ENCODE assay signal across 20 cellular contexts in the genomic region with DNA sequence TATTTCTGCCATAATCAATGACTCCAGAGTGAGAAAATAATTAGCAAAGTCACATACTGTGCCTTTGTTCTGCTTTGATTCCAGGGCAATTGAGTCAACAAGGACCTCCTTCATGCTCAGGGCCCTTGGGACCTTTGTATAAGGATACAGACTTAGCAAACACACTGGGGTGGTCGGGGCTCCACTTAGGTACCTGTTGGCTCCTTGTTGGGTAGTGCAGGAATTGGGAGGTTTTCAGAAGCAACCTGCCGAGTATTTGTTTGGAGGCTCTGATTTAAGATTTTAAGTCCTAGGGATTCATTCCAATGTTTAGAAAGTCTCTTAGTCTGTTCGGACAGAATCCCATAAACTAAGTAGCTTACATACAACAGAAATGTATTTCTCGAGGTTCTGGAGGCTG. TPM values are rescaled to one million over a fixed set of nuclear protein-coding genes. Genes with fewer than 3 reads are reported as not detected.
DNase-seq lines count a peak whose midpoint lies in the region; ATAC-seq, FAIRE-seq and TF ChIP-seq lines count a peak whose summit lies in the region.
"Had no signal": no experiment of that assay in that cellular context is flagged by ENCODE, and none has a peak within 500 bp of the region (broad histone marks: within the 10 kb centered on the region; RNA-seq: fewer than 3 reads in every experiment).

No MANE protein-coding gene starts in this region.

- H3F3A ChIP-seq in neural cell (ENCODE audit: insufficient read depth, low read length, poor library complexity, severe bottlenecking), result no peaks in the 10 kb centered on the region

- H2AFZ ChIP-seq in K562 (ENCODE audit: low read depth, low read length) (no peak overlapping the region), neural cell (ENCODE audit: low read depth, low read length) (no peak overlapping the region)

- ATAC-seq in activated T-cell treated with anti-CD3 and anti-CD28 coated beads, Interleukin-2, amount 50 U/mL, for 4 hours, result no peak
- no peak for ATAC-seq in K562
- no peak for ATAC-seq in upper lobe of right lung
- ATAC-seq in stimulated activated naive CD8-positive, alpha-beta T cell treated with anti-CD3 and anti-CD28 coated beads, Interleukin-15, Interleukin-2, amounts not matched to agents 100 U/mL and 50 U/mL, for 24 hours, result no peak
- ATAC-seq: activated CD4-positive, CD25-positive, alpha-beta regulatory T cell treated with anti-CD3 and anti-CD28 coated beads, Interleukin-2, amount 50 U/mL, for 24 hours; T-cell had no signal

- H3K36me3 ChIP-seq in K562 (ENCODE audit: control insufficient read depth, insufficient read depth, low read length) (peaks cover 3% of the 10 kb centered on the region; the same call in 1 of the 3 replicates), neural cell (ENCODE audit: insufficient read depth, low read length) (no peaks in the 10 kb centered on the region), upper lobe of right lung (peaks cover 12% of the 10 kb centered on the region), kidney (ENCODE audit: control insufficient read depth in 1 of 2, insufficient read depth in 2 of 2, low read length in 2 of 2) (peaks cover 3 to 5% of the 10 kb centered on the region in 2 donors)

- intact Hi-C loops in K562 (cut with micrococcal nuclease) (loop anchor here (1.0 to 10.0 kb wide), 5 partner anchors 136 to 859 kb away; no protein-coding TSS in a partner anchor), upper lobe of right lung (cut with DNase I) (no loop called here), kidney (cut with DNase I) (no loop called here)

- in situ Hi-C loops in K562 (cut with MboI), result no loop called here

- H3K9me3 ChIP-seq in K562 (replicated peaks; ENCODE audit: control insufficient read depth, insufficient read depth, low read depth, low read length) (no peaks in the 10 kb centered on the region), neural cell (ENCODE audit: low read length) (no peaks in the 10 kb centered on the region), upper lobe of right lung (no peaks in the 10 kb centered on the region), kidney (ENCODE audit: control insufficient read depth in 1 of 2, low read length in 2 of 2) (no peaks in the 10 kb centered on the region)
- H3K9me3 ChIP-seq: A549, heart right ventricle, upper lobe of left lung had no signal

- H3K9me3 Mint-ChIP-seq in activated T-cell treated with anti-CD3 and anti-CD28 coated beads, Interleukin-2, amount 50 U/mL, for 24 hours, result no peaks in the 10 kb centered on the region
- no peaks in the 10 kb centered on the region for H3K9me3 Mint-ChIP-seq in activated T-cell treated with anti-CD3 and anti-CD28 coated beads, Interleukin-2, amount 50 U/mL, for 4 hours
- H3K9me3 Mint-ChIP-seq: CD4-positive, alpha-beta memory T cell; T-cell had no signal

- no TSS peak for BruUV-seq in K562 (replicated peaks; lab: Mats Ljungman, UMichigan)

- H3K9ac ChIP-seq in K562 (ENCODE audit: insufficient read depth in 1 of 2, low read depth in 2 of 2, low read length in 2 of 2) (no peak overlapping the region; a peak in 1 of 4 replicates), neural cell (ENCODE audit: low read length) (no peak overlapping the region), kidney (ENCODE audit: low read length in 2 of 2) (peak overlapping the region in 1 of 2 donors; percentile 14)

- TF ChIP-seq RAD21 in K562 (CRISPR knock-in tag; conservative IDR thresholded peaks at IDR 0.05 in 1 of 2, IDR thresholded peaks at IDR 0.05 in 1 of 2) (no peak), neural cell (conservative IDR thresholded peaks at IDR 0.05) (no peak)

- peak overlapping the region; percentile 19 for H3K4me3 Mint-ChIP-seq in activated T-cell treated with anti-CD3 and anti-CD28 coated beads, Interleukin-2, amount 50 U/mL, for 24 hours
- no peak overlapping the region for H3K4me3 Mint-ChIP-seq in activated T-cell treated with anti-CD3 and anti-CD28 coated beads, Interleukin-2, amount 50 U/mL, for 4 hours

- no peak overlapping the region for H3K4me3 ChIP-seq in K562
- H3K4me3 ChIP-seq in neural cell (ENCODE audit: low read length), result peak overlapping the region; percentile 9
- H3K4me3 ChIP-seq in upper lobe of right lung, result no peak overlapping the region
- H3K4me3 ChIP-seq in kidney (ENCODE audit: low read length in 2 of 2), result no peak overlapping the region
- H3K4me3 ChIP-seq: A549, heart right ventricle, upper lobe of left lung had no signal

- FAIRE-seq in K562 (lab: Jason Lieb, UNC), result no peak
- no peak for FAIRE-seq in kidney (lab: Jason Lieb, UNC)
- FAIRE-seq: A549 had no signal

- H3K4me1 Mint-ChIP-seq in activated T-cell treated with anti-CD3 and anti-CD28 coated beads, Interleukin-2, amount 50 U/mL, for 24 hours (ENCODE audit: low read depth), result peaks cover 32% of the 10 kb centered on the region
- H3K4me1 Mint-ChIP-seq in activated T-cell treated with anti-CD3 and anti-CD28 coated beads, Interleukin-2, amount 50 U/mL, for 4 hours (ENCODE audit: low read depth), result peaks cover 33% of the 10 kb centered on the region

- 65% methylated on average over 4 of the region's 4 CpGs for WGBS in K562 (ENCODE audit: insufficient coverage, low coverage, missing lambda C conversion rate)

- TF ChIP-seq POLR2A in K562 (conservative IDR thresholded peaks at IDR 0.05), result no peak

- H3K27ac ChIP-seq in K562 (ENCODE audit: extremely low read depth, low read depth, low read length) (no peak overlapping the region), neural cell (ENCODE audit: low read length) (no peak overlapping the region), upper lobe of right lung (no peak overlapping the region), kidney (ENCODE audit: low read depth in 2 of 2, low read length in 2 of 2) (no peak overlapping the region)
- H3K27ac ChIP-seq: A549, brain microvascular endothelial cell, RWPE1, upper lobe of left lung had no signal

- CTCF ChIA-PET in K562 (lab: Yijun Ruan, JAX; ENCODE audit: low intra/inter-chr PET ratio), result no interaction called here

- DNase-seq in activated T-cell treated with anti-CD3 and anti-CD28 coated beads, Interleukin-2, amount 50 U/mL, for 24 hours, result no peak
- no peak for DNase-seq in activated T-cell treated with anti-CD3 and anti-CD28 coated beads, Interleukin-2, amount 50 U/mL, for 4 hours
- DNase-seq in K562 (ENCODE audit: extremely low read depth in 1 of 4, low spot score in 3 of 4) (no peak), upper lobe of right lung (peak; percentile 6), kidney (no peak), NCI-H748 treated with DMSO at 0.1 percent for 48 hours (lab: John Stamatoyannopoulos, UW) (no peak)
- no peak for DNase-seq in stimulated activated naive CD8-positive, alpha-beta T cell treated with anti-CD3 and anti-CD28 coated beads, Interleukin-15, Interleukin-2, amounts not matched to agents 100 U/mL and 50 U/mL, for 24 hours
- DNase-seq: activated naive CD4-positive, alpha-beta T cell treated with anti-CD3 and anti-CD28 coated beads, Interleukin-2, amount 50 U/mL, for 16 hours; CD4-positive, alpha-beta memory T cell; NCI-H1092; NCI-H774; stimulated activated CD4-positive, alpha-beta T cell treated with anti-CD3 and anti-CD28 coated beads, Interleukin-4, amount 100 ng/mL, for 4 hours; T-cell had no signal

- H3K27me3 ChIP-seq in K562 (ENCODE audit: control insufficient read depth in 2 of 2, insufficient read depth in 2 of 2, low read length in 2 of 2) (no peaks in the 10 kb centered on the region), neural cell (ENCODE audit: insufficient read depth, low read depth, low read length) (peaks cover 13% of the 10 kb centered on the region), upper lobe of right lung (no peaks in the 10 kb centered on the region)
- H3K27me3 ChIP-seq: brain microvascular endothelial cell, heart right ventricle, upper lobe of left lung had no signal

- H4K20me1 ChIP-seq in K562 (replicated peaks; ENCODE audit: control insufficient read depth, insufficient read depth, low read length), result no peaks in the 10 kb centered on the region
- H4K20me1 ChIP-seq in neural cell (ENCODE audit: insufficient read depth), result no peaks in the 10 kb centered on the region

- TF ChIP-seq CTCF in K562 (IDR thresholded peaks at IDR 0.05 in 2 of 3, conservative IDR thresholded peaks at IDR 0.05 in 1 of 3; ENCODE audit: insufficient read depth in 2 of 3, low read depth in 1 of 3, low read length in 3 of 3), result no peak
- no peak for TF ChIP-seq CTCF in neural cell (IDR thresholded peaks at IDR 0.05; ENCODE audit: poor library complexity, severe bottlenecking)
- TF ChIP-seq CTCF in upper lobe of right lung (IDR thresholded peaks at IDR 0.05), result no peak
- TF ChIP-seq CTCF in kidney (IDR thresholded peaks at IDR 0.05; ENCODE audit: borderline replicate concordance, extremely low read depth, insufficient read depth), result no peak

- H3K9me2 ChIP-seq in neural cell (ENCODE audit: insufficient read depth, low read length), result no peaks in the 10 kb centered on the region

- H3K9me1 ChIP-seq in K562 (ENCODE audit: control insufficient read depth, insufficient read depth, low read length), result no peaks in the 10 kb centered on the region

- TF ChIP-seq EP300 in K562 (IDR thresholded peaks at IDR 0.05; ENCODE audit: low read length), result no peak
- TF ChIP-seq EP300 in neural cell (conservative IDR thresholded peaks at IDR 0.05; ENCODE audit: poor library complexity, severe bottlenecking), result no peak

- H3K4me1 ChIP-seq in K562 (replicated peaks in 1 of 2; ENCODE audit: control insufficient read depth in 2 of 2, insufficient read depth in 2 of 2, low read length in 2 of 2), result peaks cover 18 to 31% of the 10 kb centered on the region in 2 experiments; a peak in 4 of 5 replicates
- peaks cover 20% of the 10 kb centered on the region for H3K4me1 ChIP-seq in upper lobe of right lung
- peaks cover 0 to 18% of the 10 kb centered on the region in 2 donors for H3K4me1 ChIP-seq in kidney (ENCODE audit: control insufficient read depth in 1 of 2, insufficient read depth in 1 of 2, low read depth in 1 of 2, low read length in 2 of 2)

- no peak overlapping the region for H3K27ac Mint-ChIP-seq in activated T-cell treated with anti-CD3 and anti-CD28 coated beads, Interleukin-2, amount 50 U/mL, for 24 hours

- H3K79me2 ChIP-seq in K562 (ENCODE audit: control insufficient read depth, insufficient read depth, low read length), result no peaks in the 10 kb centered on the region
- H3K79me2 ChIP-seq in neural cell (replicated peaks; ENCODE audit: insufficient read depth, low read length), result no peaks in the 10 kb centered on the region

- POLR2A ChIA-PET in K562 (lab: Yijun Ruan, JAX), result interaction anchor here (0.7 to 1.7 kb wide), 10 partner anchors 8 to 542 kb away, joined by 3 to 5 read pairs (median 4); partner anchors contain the start of genes BRAF and NDUFB2

- peaks cover 54% of the 10 kb centered on the region for H3K36me3 Mint-ChIP-seq in activated T-cell treated with anti-CD3 and anti-CD28 coated beads, Interleukin-2, amount 50 U/mL, for 24 hours (ENCODE audit: low read depth)
- H3K36me3 Mint-ChIP-seq in activated T-cell treated with anti-CD3 and anti-CD28 coated beads, Interleukin-2, amount 50 U/mL, for 4 hours (ENCODE audit: insufficient read depth), result peaks cover 28% of the 10 kb centered on the region

- H3K4me2 ChIP-seq in K562 (ENCODE audit: insufficient read depth, low read length), result no peak overlapping the region; the same call in 1 of the 2 replicates
- H3K4me2 ChIP-seq in neural cell (ENCODE audit: low read length), result no peak overlapping the region
- H3K4me2 ChIP-seq: A549 had no signal

- H3K27me3 Mint-ChIP-seq in activated T-cell treated with anti-CD3 and anti-CD28 coated beads, Interleukin-2, amount 50 U/mL, for 24 hours, result no peaks in the 10 kb centered on the region
- H3K27me3 Mint-ChIP-seq in activated T-cell treated with anti-CD3 and anti-CD28 coated beads, Interleukin-2, amount 50 U/mL, for 4 hours (ENCODE audit: low read depth), result no peaks in the 10 kb centered on the region
- H3K27me3 Mint-ChIP-seq: CD4-positive, alpha-beta memory T cell; T-cell had no signal

RNA-seq across cellular contexts. Expression of gene ADCK2, which starts 3.0 kb away (rescaled TPM):
- 10 to 100 TPM; 22.2 to 23.7 (median 22.4) TPM for total RNA-seq in activated T-cell treated with anti-CD3 and anti-CD28 coated beads, Interleukin-2, amount 50 U/mL, for 4 hours
- total RNA-seq in K562 (2011; cell fraction: chromatin; rRNA removed; ENCODE audit: low replicate concordance), result 7.9 and 18.9 TPM in 2 replicates
- 18.3 and 25.7 TPM in 2 replicates for total RNA-seq in K562 (2011; cell fraction: nucleolus; rRNA removed)
- total RNA-seq in K562 (2011; cell fraction: nucleoplasm; rRNA removed), result 16.6 and 17.8 TPM in 2 replicates
- total RNA-seq in K562 (2014; rRNA removed) (10.6 and 12.9 TPM in 2 replicates), K562 (2014; rRNA removed; fragmentation: Illumina TruSeq; extraction: Trizol) (9.1 and 10.3 TPM in 2 replicates), K562 (2015; rRNA removed; fragmentation: Illumina TruSeq; extraction: Trizol) (13.3 and 13.8 TPM in 2 replicates), K562 (2021) (13.8 and 14.3 TPM in 2 replicates), upper lobe of right lung (18.2 TPM), kidney (18.7 TPM)
- polyA plus RNA-seq in K562 (2011; rRNA removed) (12.0 and 12.8 TPM in 2 replicates), K562 (2014; fragmentation: Illumina TruSeq; extraction: Trizol) (7.7 and 9.4 TPM in 2 replicates), K562 (2014; fragmentation: Nextera tagmentation; extraction: Ambion mirVana) (1 to 10 TPM in 1 of 2 experiments, under 1 TPM in 1; 0.08 to 1.1 TPM), K562 (2014; rRNA removed) (9.7 and 10.1 TPM in 2 replicates), neural cell (18.3 and 20.2 TPM in 2 replicates), kidney (ENCODE audit: insufficient read depth, low read depth, low replicate concordance) (18.8 TPM)
- polyA plus RNA-seq in K562 (2011; cell fraction: cytosol; rRNA removed), result 9.7 and 13.6 TPM in 2 replicates
- 7.2 and 7.7 TPM in 2 replicates for polyA plus RNA-seq in K562 (2011; cell fraction: nucleus; rRNA removed)
- 12.2 and 28.1 TPM in 2 replicates for polyA plus RNA-seq in K562 (2012)
- 13.7 and 15.8 TPM in 2 replicates for polyA minus RNA-seq in K562 (2011; rRNA and poly(A)+ RNA removed)
- 9.4 and 9.5 TPM in 2 replicates for polyA minus RNA-seq in K562 (2011; cell fraction: cytosol; rRNA and poly(A)+ RNA removed)
- 5.8 and 8.3 TPM in 2 replicates for polyA minus RNA-seq in K562 (2011; cell fraction: nucleus; rRNA and poly(A)+ RNA removed)
- 23.5 and 29.9 TPM in 2 replicates for polyA minus RNA-seq in neural cell

RNA-seq across cellular contexts. Expression of gene NDUFB2, which starts 20.8 kb away (rescaled TPM):
- 100 to 1,000 TPM; 192 to 205 (median 201) TPM for total RNA-seq in activated T-cell treated with anti-CD3 and anti-CD28 coated beads, Interleukin-2, amount 50 U/mL, for 4 hours
- 79.2 and 130 TPM in 2 replicates for total RNA-seq in K562 (2011; cell fraction: chromatin; rRNA removed; ENCODE audit: low replicate concordance)
- 76.4 and 80.7 TPM in 2 replicates for total RNA-seq in K562 (2011; cell fraction: nucleolus; rRNA removed)
- total RNA-seq in K562 (2011; cell fraction: nucleoplasm; rRNA removed), result 109 and 165 TPM in 2 replicates
- total RNA-seq in K562 (2014; rRNA removed) (303 and 359 TPM in 2 replicates), K562 (2014; rRNA removed; fragmentation: Illumina TruSeq; extraction: Trizol) (320 and 326 TPM in 2 replicates), K562 (2015; rRNA removed; fragmentation: Illumina TruSeq; extraction: Trizol) (273 and 287 TPM in 2 replicates), K562 (2021) (304 and 329 TPM in 2 replicates), upper lobe of right lung (160 TPM), kidney (255 TPM)
- polyA plus RNA-seq in K562 (2011; rRNA removed) (540 and 563 TPM in 2 replicates), K562 (2014; fragmentation: Illumina TruSeq; extraction: Trizol) (220 and 292 TPM in 2 replicates), K562 (2014; fragmentation: Nextera tagmentation; extraction: Ambion mirVana) (1,000 to 10,000 TPM; 1,937 to 2,075 TPM), K562 (2014; rRNA removed) (465 and 510 TPM in 2 replicates), neural cell (704 and 745 TPM in 2 replicates), kidney (ENCODE audit: insufficient read depth, low read depth, low replicate concordance) (998 TPM)
- polyA plus RNA-seq in K562 (2011; cell fraction: cytosol; rRNA removed), result 1,462 and 1,579 TPM in 2 replicates
- polyA plus RNA-seq in K562 (2011; cell fraction: nucleus; rRNA removed), result 200 and 270 TPM in 2 replicates
- polyA plus RNA-seq in K562 (2012), result 195 and 484 TPM in 2 replicates
- polyA minus RNA-seq in K562 (2011; rRNA and poly(A)+ RNA removed), result 64.1 and 78.0 TPM in 2 replicates
- 36.6 and 38.4 TPM in 2 replicates for polyA minus RNA-seq in K562 (2011; cell fraction: cytosol; rRNA and poly(A)+ RNA removed)
- polyA minus RNA-seq in K562 (2011; cell fraction: nucleus; rRNA and poly(A)+ RNA removed), result 20.3 and 43.4 TPM in 2 replicates
- polyA minus RNA-seq in neural cell, result 75.0 and 126 TPM in 2 replicates

RNA-seq across cellular contexts. Expression of gene DENND2A, which starts 35.1 kb away (rescaled TPM):
- not detected for total RNA-seq in activated T-cell treated with anti-CD3 and anti-CD28 coated beads, Interleukin-2, amount 50 U/mL, for 4 hours
- total RNA-seq in K562 (2011; cell fraction: chromatin; rRNA removed; ENCODE audit: low replicate concordance), result not detected in 2 replicates
- not detected in 2 replicates for total RNA-seq in K562 (2011; cell fraction: nucleolus; rRNA removed)
- not detected in 2 replicates for total RNA-seq in K562 (2011; cell fraction: nucleoplasm; rRNA removed)
- not detected in 2 replicates for total RNA-seq in K562 (2014; rRNA removed)
- total RNA-seq in K562 (2014; rRNA removed; fragmentation: Illumina TruSeq; extraction: Trizol), result not detected in 2 replicates
- not detected in 2 replicates for total RNA-seq in K562 (2015; rRNA removed; fragmentation: Illumina TruSeq; extraction: Trizol)
- 0.16 TPM in 1 of 2 replicates, not detected in the other for total RNA-seq in K562 (2021)
- polyA plus RNA-seq in K562 (2011; rRNA removed), result not detected in 2 replicates
- not detected in 2 replicates for polyA plus RNA-seq in K562 (2011; cell fraction: cytosol; rRNA removed)
- polyA plus RNA-seq in K562 (2011; cell fraction: nucleus; rRNA removed), result 0.18 TPM in 1 of 2 replicates, not detected in the other
- polyA plus RNA-seq in K562 (2012), result not detected in 2 replicates
- not detected in 2 replicates for polyA plus RNA-seq in K562 (2014; fragmentation: Illumina TruSeq; extraction: Trizol)
- polyA plus RNA-seq in K562 (2014; fragmentation: Nextera tagmentation; extraction: Ambion mirVana), result not detected
- polyA plus RNA-seq in K562 (2014; rRNA removed), result not detected in 2 replicates
- polyA minus RNA-seq in K562 (2011; rRNA and poly(A)+ RNA removed), result not detected in 2 replicates
- not detected in 2 replicates for polyA minus RNA-seq in K562 (2011; cell fraction: cytosol; rRNA and poly(A)+ RNA removed)
- polyA minus RNA-seq in K562 (2011; cell fraction: nucleus; rRNA and poly(A)+ RNA removed), result not detected in 2 replicates
- polyA plus RNA-seq in neural cell, result 21.7 and 24.5 TPM in 2 replicates
- 40.3 and 42.4 TPM in 2 replicates for polyA minus RNA-seq in neural cell
- 26.2 TPM for total RNA-seq in upper lobe of right lung
- 18.0 TPM for total RNA-seq in kidney
- polyA plus RNA-seq in kidney (ENCODE audit: insufficient read depth, low read depth, low replicate concordance), result 6.5 TPM
- total RNA-seq: CD4-positive, alpha-beta memory T cell had no signal
- polyA plus RNA-seq: CD4-positive, alpha-beta memory T cell had no signal

Comparison
In these comparisons a context has a peak if more than half of its experiments do, and no peak if none do; other contexts are left out.
1. RNA of gene DENND2A, which starts 35.1 kb away (total RNA-seq): 26.2 TPM in upper lobe of right lung (single experiment) and 18.0 TPM in kidney (single experiment); not detected in activated T-cell treated with anti-CD3 and anti-CD28 coated beads, Interleukin-2, amount 50 U/mL, for 4 hours and 0.16 TPM in K562; every median in the first group is over 10 times any median in the second.